ENCODE assay signal across 14 cellular contexts in the genomic region with DNA sequence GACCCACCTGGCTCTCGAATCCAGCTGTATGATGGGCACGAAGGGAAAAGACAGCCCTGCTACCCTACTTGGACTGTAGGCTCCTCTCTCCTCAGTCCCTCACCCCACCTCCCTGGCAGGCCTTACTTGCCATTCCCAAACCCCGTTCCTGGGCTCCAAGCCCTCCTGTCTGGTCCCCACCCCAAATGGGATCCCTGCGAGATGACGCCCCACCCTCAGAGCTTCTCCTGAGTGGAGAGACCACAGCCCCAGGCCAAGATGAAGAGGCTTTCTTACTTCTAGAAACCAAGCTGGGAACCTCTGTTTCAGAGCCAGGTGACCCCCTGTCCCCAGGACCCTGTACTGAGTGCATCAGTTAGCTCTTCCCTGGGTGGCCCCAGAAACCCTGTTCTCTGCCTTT. TPM values are rescaled to one million over a fixed set of nuclear protein-coding genes. Genes with fewer than 3 reads are reported as not detected.
A peak's percentile ranks its signal among the peaks of the same experiment; 100 is the strongest.
DNase-seq lines count a peak whose midpoint lies in the region; ATAC-seq and TF ChIP-seq lines count a peak whose summit lies in the region.
"Had no signal": no experiment of that assay in that cellular context is flagged by ENCODE, and none has a peak within 500 bp of the region (broad histone marks: within the 10 kb centered on the region; RNA-seq: fewer than 3 reads in every experiment).

No MANE protein-coding gene starts in this region.

- H3F3A ChIP-seq in Loucy (ENCODE audit: low read depth) = no peaks in the 10 kb centered on the region

- H3K4me3 ChIP-seq in Loucy (ENCODE audit: low read length, poor library complexity, severe bottlenecking) (no peak overlapping the region), vagina (no peak overlapping the region), body of pancreas (no peak overlapping the region)

- H3K9me3 ChIP-seq in Loucy (ENCODE audit: insufficient read depth, low read depth, low read length) (no peaks in the 10 kb centered on the region), vagina (no peaks in the 10 kb centered on the region), body of pancreas (no peaks in the 10 kb centered on the region)

- H3K9ac ChIP-seq in Loucy (ENCODE audit: low read depth, low read length, poor library complexity, severe bottlenecking) = no peak overlapping the region

- H3K36me3 Mint-ChIP-seq in activated naive CD4-positive, alpha-beta T cell treated with anti-CD3 and anti-CD28 coated beads, Interleukin-2, amount 50 U/mL, for 24 hours = no peaks in the 10 kb centered on the region
- no peaks in the 10 kb centered on the region for H3K36me3 Mint-ChIP-seq in activated naive CD4-positive, alpha-beta T cell treated with anti-CD3 and anti-CD28 coated beads for 36 hours (ENCODE audit: low read depth)
- H3K36me3 Mint-ChIP-seq: CD4-positive, CD25-positive, alpha-beta regulatory T cell had no signal

- H3K4me2 ChIP-seq in Loucy (ENCODE audit: low read depth, low read length, poor library complexity, severe bottlenecking) = peak overlapping the region; percentile 42

- peaks cover 9% of the 10 kb centered on the region for H3K27me3 Mint-ChIP-seq in activated naive CD4-positive, alpha-beta T cell treated with anti-CD3 and anti-CD28 coated beads, Interleukin-2, amount 50 U/mL, for 24 hours
- H3K27me3 Mint-ChIP-seq in activated naive CD4-positive, alpha-beta T cell treated with anti-CD3 and anti-CD28 coated beads for 36 hours (ENCODE audit: low read depth) = peaks cover 10% of the 10 kb centered on the region

- H3K36me3 ChIP-seq in Loucy (ENCODE audit: insufficient read depth, low read length) (no peaks in the 10 kb centered on the region), vagina (no peaks in the 10 kb centered on the region), body of pancreas (replicated peaks in 1 of 2; ENCODE audit: insufficient read depth in 1 of 2, low read depth in 2 of 2) (no peaks in the 10 kb centered on the region)

- H3K4me1 Mint-ChIP-seq in activated naive CD4-positive, alpha-beta T cell treated with anti-CD3 and anti-CD28 coated beads, Interleukin-2, amount 50 U/mL, for 24 hours = no peaks in the 10 kb centered on the region
- peaks cover 4% of the 10 kb centered on the region for H3K4me1 Mint-ChIP-seq in activated naive CD4-positive, alpha-beta T cell treated with anti-CD3 and anti-CD28 coated beads for 36 hours (ENCODE audit: low read depth)

- intact Hi-C loops in activated naive CD4-positive, alpha-beta T cell treated with anti-CD3 and anti-CD28 coated beads for 36 hours (cut with micrococcal nuclease) = no loop called here
- intact Hi-C loops in vagina (cut with DNase I) (no loop called here), body of pancreas (cut with DNase I) (no loop called here)

- H3K79me2 ChIP-seq in Loucy (ENCODE audit: insufficient read depth, low read length) = no peaks in the 10 kb centered on the region

- no peaks in the 10 kb centered on the region for H3K9me3 Mint-ChIP-seq in activated naive CD4-positive, alpha-beta T cell treated with anti-CD3 and anti-CD28 coated beads, Interleukin-2, amount 50 U/mL, for 24 hours
- no peaks in the 10 kb centered on the region for H3K9me3 Mint-ChIP-seq in activated naive CD4-positive, alpha-beta T cell treated with anti-CD3 and anti-CD28 coated beads for 36 hours
- H3K9me3 Mint-ChIP-seq: HFFc6 had no signal

- DNase-seq in activated naive CD4-positive, alpha-beta T cell treated with anti-CD3 and anti-CD28 coated beads for 36 hours = no peak
- DNase-seq in islet precursor cell = peak; percentile 32
- DNase-seq in vagina (ENCODE audit: extremely low spot score in 2 of 2) = peak; percentile 77 to 82
- no peak for DNase-seq in body of pancreas
- DNase-seq: CD4-positive, CD25-positive, alpha-beta regulatory T cell; DMS53; GF-D8; HCEC 1CT; HFFc6 had no signal

- H3K4me3 Mint-ChIP-seq in activated naive CD4-positive, alpha-beta T cell treated with anti-CD3 and anti-CD28 coated beads, Interleukin-2, amount 50 U/mL, for 24 hours = no peak overlapping the region
- H3K4me3 Mint-ChIP-seq in activated naive CD4-positive, alpha-beta T cell treated with anti-CD3 and anti-CD28 coated beads for 36 hours = no peak overlapping the region
- H3K4me3 Mint-ChIP-seq: HFFc6 had no signal

- 77% methylated on average over 4 of the region's 5 CpGs; no CpG with 5 or more reads in 1 of the 2 donors for WGBS in body of pancreas, 2 donors

- H3K4me1 ChIP-seq in Loucy (ENCODE audit: insufficient read depth, low read length, poor library complexity, severe bottlenecking) = peaks cover 5% of the 10 kb centered on the region
- peaks cover 6% of the 10 kb centered on the region for H3K4me1 ChIP-seq in vagina
- peaks cover 14% of the 10 kb centered on the region for H3K4me1 ChIP-seq in body of pancreas

- H2AFZ ChIP-seq in Loucy (ENCODE audit: low read length) = no peak overlapping the region

- no peaks in the 10 kb centered on the region for H3K9me2 ChIP-seq in Loucy (replicated peaks; ENCODE audit: low read depth, low read length)

- TF ChIP-seq CTCF in Loucy (conservative IDR thresholded peaks at IDR 0.05; ENCODE audit: low read length) (no peak), vagina (IDR thresholded peaks at IDR 0.05) (no peak), body of pancreas (IDR thresholded peaks at IDR 0.05) (no peak)

- ATAC-seq in body of pancreas = no peak
- ATAC-seq in HG02623 (IDR thresholded peaks at IDR 0.05; ENCODE audit: unreplicated experiment) = no peak

- H3K27ac ChIP-seq in vagina (no peak overlapping the region), body of pancreas (no peak overlapping the region)
- H3K27ac ChIP-seq: 22Rv1, HL-60 had no signal

- CTCF ChIA-PET in activated naive CD4-positive, alpha-beta T cell treated with anti-CD3 and anti-CD28 coated beads for 36 hours (lab: Charles Lee) = no interaction called here

- no peaks in the 10 kb centered on the region for H3K27me3 ChIP-seq in Loucy (ENCODE audit: insufficient read depth, low read length, poor library complexity, severe bottlenecking)
- H3K27me3 ChIP-seq in vagina = no peaks in the 10 kb centered on the region
- no peaks in the 10 kb centered on the region for H3K27me3 ChIP-seq in body of pancreas

- H3K27ac Mint-ChIP-seq in activated naive CD4-positive, alpha-beta T cell treated with anti-CD3 and anti-CD28 coated beads, Interleukin-2, amount 50 U/mL, for 24 hours = peak overlapping the region; percentile 87
- no peak overlapping the region for H3K27ac Mint-ChIP-seq in activated naive CD4-positive, alpha-beta T cell treated with anti-CD3 and anti-CD28 coated beads for 36 hours
- H3K27ac Mint-ChIP-seq: CD4-positive, CD25-positive, alpha-beta regulatory T cell; HFFc6 had no signal

- no peak for TF ChIP-seq POLR2A in vagina (IDR thresholded peaks at IDR 0.05)
- TF ChIP-seq POLR2A in body of pancreas (IDR thresholded peaks at IDR 0.05) = no peak

- no peaks in the 10 kb centered on the region for H4K20me1 ChIP-seq in Loucy (ENCODE audit: insufficient read depth, low read length, poor library complexity, severe bottlenecking)

RNA-seq across cellular contexts. Expression of a gene that starts 4.5 kb away (rescaled TPM):
- under 1 TPM; 0.22 to 0.29 TPM for total RNA-seq in activated naive CD4-positive, alpha-beta T cell treated with anti-CD3 and anti-CD28 coated beads for 36 hours
- total RNA-seq in vagina (0.49 TPM), body of pancreas (1 to 10 TPM in 1 of 2 donors, under 1 TPM in 1; 0.66 to 1.0 TPM)
- total RNA-seq: CD4-positive, CD25-positive, alpha-beta regulatory T cell; HFFc6 had no signal

Comparison
In these comparisons a context has a peak if more than half of its experiments do, and no peak if none do; other contexts are left out.
1. DNase-seq: peak in islet precursor cell (single experiment) and vagina (2 of 2); none in activated naive CD4-positive, alpha-beta T cell treated with anti-CD3 and anti-CD28 coated beads for 36 hours (single experiment) and body of pancreas (0 of 4).